In genomic region chr10:73997806-73998622, GRCh38 we compare ENCODE assay signal across 8 cellular contexts. TPM values are rescaled to one million over a fixed set of nuclear protein-coding genes. Genes with fewer than 3 reads are reported as not detected.
DNase-seq lines count a peak whose midpoint lies in the region; ATAC-seq, FAIRE-seq and TF ChIP-seq lines count a peak whose summit lies in the region.

Gene VCL, plus strand, starts transcription at chr10:73998116. Its CDS starts 92 bp downstream, at chr10:73998208.

- WGBS in body of pancreas, 2 donors, result 0% methylated on average over 3 to 78 of the region's 90 CpGs
- 0% methylated on average over 90 of the region's 90 CpGs for WGBS in sigmoid colon, 2 donors

- intact Hi-C loops in body of pancreas (cut with DNase I), result no loop called here
- intact Hi-C loops in sigmoid colon (cut with DNase I), result loop anchor here (2.0 to 5.0 kb wide), 3 partner anchors 31 to 111 kb away; no protein-coding TSS in a partner anchor

- FAIRE-seq in TTC549 (lab: Jason Lieb, UNC), result peak; percentile 86

- peak in 1 of 4 donors; percentile 4 for TF ChIP-seq EP300 in sigmoid colon (IDR thresholded peaks at IDR 0.05)

- no peak for TF ChIP-seq CTCF in 22Rv1 (IDR thresholded peaks at IDR 0.05)
- TF ChIP-seq CTCF in body of pancreas (IDR thresholded peaks at IDR 0.05), result peak in 1 of 7 experiments; percentile 20
- TF ChIP-seq CTCF in sigmoid colon (IDR thresholded peaks at IDR 0.05), result peak in 1 of 4 experiments; percentile 18

- H3K27ac ChIP-seq in 22Rv1 (peak within 1 kb of the TSS; percentile 91), body of pancreas (peak within 1 kb of the TSS; percentile 87 to 99 (median 99)), sigmoid colon (peak within 1 kb of the TSS; percentile 96 to 100 (median 98))

- DNase-seq in NCI-H2107 treated with DMSO at 0.1 percent for 48 hours (lab: John Stamatoyannopoulos, UW; ENCODE audit: unreplicated experiment) (peak; percentile 85), body of pancreas (peak; percentile 98 to 99 (median 99)), iPS DF 19.7 (ENCODE audit: low read depth, low spot score) (peak; percentile 84), sigmoid colon (peak; percentile 99)

- TF ChIP-seq POLR2A in body of pancreas (IDR thresholded peaks at IDR 0.05), result peak; percentile 100
- peak; percentile 99 to 100 for TF ChIP-seq POLR2A in sigmoid colon (IDR thresholded peaks at IDR 0.05)

- no peaks in the 10 kb centered on the region for H3K36me3 ChIP-seq in body of pancreas (replicated peaks in 1 of 2; ENCODE audit: insufficient read depth in 1 of 2, low read depth in 2 of 2)
- no peaks in the 10 kb centered on the region for H3K36me3 ChIP-seq in sigmoid colon

- ATAC-seq in GM18520 (IDR thresholded peaks at IDR 0.05; ENCODE audit: unreplicated experiment), result peak; percentile 99
- peak; percentile 94 for ATAC-seq in HG03064 (IDR thresholded peaks at IDR 0.05; ENCODE audit: low read depth, unreplicated experiment)
- peak; percentile 92 for ATAC-seq in body of pancreas

- H3K9me3 ChIP-seq in body of pancreas (no peaks in the 10 kb centered on the region), sigmoid colon (no peaks in the 10 kb centered on the region)

- H3K27me3 ChIP-seq in body of pancreas, result no peaks in the 10 kb centered on the region
- H3K27me3 ChIP-seq in sigmoid colon, result no peaks in the 10 kb centered on the region

- peaks cover 27% of the 10 kb centered on the region for H3K4me1 ChIP-seq in body of pancreas
- H3K4me1 ChIP-seq in sigmoid colon, result peaks cover 0 to 43% (median 37%) of the 10 kb centered on the region in 4 donors

- peak within 1 kb of the TSS; percentile 83 to 98 for H3K4me3 ChIP-seq in body of pancreas
- H3K4me3 ChIP-seq in sigmoid colon, result peak within 1 kb of the TSS; percentile 76 to 100 (median 92)

RNA-seq across cellular contexts. Expression of gene VCL, which starts in this region (rescaled TPM):
- total RNA-seq in body of pancreas (10 to 100 TPM; 24.4 to 31.6 TPM), sigmoid colon (100 to 1,000 TPM; 179 to 451 (median 305) TPM)
- polyA plus RNA-seq in sigmoid colon, result 10 to 100 TPM in 1 of 3 donors, 1 to 10 TPM in 2; 6.2 to 47.4 (median 6.6) TPM

Comparison
In these comparisons a context has a peak if more than half of its experiments do, and no peak if none do; other contexts are left out.
1. Peak in every context shown above with its lines: DNase-seq, ATAC-seq, H3K4me3 ChIP-seq and H3K27ac ChIP-seq.
2. RNA of gene VCL (total RNA-seq): 179 to 451 TPM in sigmoid colon; 24.4 to 31.6 TPM in body of pancreas; every median in the first group is over 4 times any median in the second.